2 cellular contexts compared by ENCODE assay signal in genomic region chr20:53278555-53278954, GRCh38.
A peak's percentile ranks its signal among the peaks of the same experiment; 100 is the strongest.
TF ChIP-seq lines count a peak whose summit lies in the region.

No MANE protein-coding gene starts in this region.

TF ChIP-seq in HepG2, 621 proteins besides CTCF, POLR2A, EP300 and RAD21:
- TF ChIP-seq, protein P1, sequence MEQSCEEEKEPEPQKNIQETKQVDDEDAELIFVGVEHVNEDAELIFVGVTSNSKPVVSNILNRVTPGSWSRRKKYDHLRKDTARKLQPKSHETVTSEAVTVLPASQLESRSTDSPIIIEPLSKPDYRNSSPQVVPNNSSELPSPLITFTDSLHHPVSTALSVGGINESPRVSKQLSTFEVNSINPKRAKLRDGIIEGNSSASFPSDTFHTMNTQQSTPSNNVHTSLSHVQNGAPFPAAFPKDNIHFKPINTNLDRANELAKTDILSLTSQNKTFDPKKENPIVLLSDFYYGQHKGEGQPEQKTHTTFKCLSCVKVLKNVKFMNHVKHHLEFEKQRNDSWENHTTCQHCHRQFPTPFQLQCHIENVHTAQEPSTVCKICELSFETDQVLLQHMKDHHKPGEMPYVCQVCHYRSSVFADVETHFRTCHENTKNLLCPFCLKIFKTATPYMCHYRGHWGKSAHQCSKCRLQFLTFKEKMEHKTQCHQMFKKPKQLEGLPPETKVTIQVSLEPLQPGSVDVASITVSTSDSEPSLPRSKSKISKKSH (CRISPR knock-in tag; IDR thresholded peaks at IDR 0.05; ENCODE audit: borderline replicate concordance) = no peak
- TF ChIP-seq ZNF430 (CRISPR knock-in tag; IDR thresholded peaks at IDR 0.05) (no peak), SRSF4 (IDR thresholded peaks at IDR 0.05; ENCODE audit: low read depth, low read length, poor library complexity, severe bottlenecking) (no peak), SIX4 (CRISPR knock-in tag; IDR thresholded peaks at IDR 0.05) (no peak), ZNF781 (CRISPR knock-in tag; IDR thresholded peaks at IDR 0.05; ENCODE audit: borderline replicate concordance, not compliant biosample characterization) (no peak), POGK (CRISPR knock-in tag; conservative IDR thresholded peaks at IDR 0.05) (no peak), MAFF (IDR thresholded peaks at IDR 0.05; ENCODE audit: low read depth, low read length) (peak; percentile 47), USF2 (IDR thresholded peaks at IDR 0.05; ENCODE audit: low read depth, low read length) (no peak), USF2 (CRISPR knock-in tag; IDR thresholded peaks at IDR 0.05; ENCODE audit: borderline replicate concordance) (no peak), ZNF878 (CRISPR knock-in tag; IDR thresholded peaks at IDR 0.05) (no peak), MAFK (conservative IDR thresholded peaks at IDR 0.05 in 1 of 2, IDR thresholded peaks at IDR 0.05 in 1 of 2; ENCODE audit: low read length in 2 of 2) (peak; percentile 63 to 65), ZNF572 (CRISPR knock-in tag; IDR thresholded peaks at IDR 0.05) (no peak)

TF ChIP-seq in A549, 52 proteins besides CTCF, POLR2A, EP300 and RAD21:
- TF ChIP-seq ATOH8 (CRISPR knock-in tag; IDR thresholded peaks at IDR 0.05; ENCODE audit: low read depth) (no peak), MAFK (IDR thresholded peaks at IDR 0.05; ENCODE audit: partially characterized antibody) (peak; percentile 7), SREBF2 (IDR thresholded peaks at IDR 0.05) (no peak)
